Comparison of ENCODE assay signal across 2 cellular contexts in the genomic region with DNA sequence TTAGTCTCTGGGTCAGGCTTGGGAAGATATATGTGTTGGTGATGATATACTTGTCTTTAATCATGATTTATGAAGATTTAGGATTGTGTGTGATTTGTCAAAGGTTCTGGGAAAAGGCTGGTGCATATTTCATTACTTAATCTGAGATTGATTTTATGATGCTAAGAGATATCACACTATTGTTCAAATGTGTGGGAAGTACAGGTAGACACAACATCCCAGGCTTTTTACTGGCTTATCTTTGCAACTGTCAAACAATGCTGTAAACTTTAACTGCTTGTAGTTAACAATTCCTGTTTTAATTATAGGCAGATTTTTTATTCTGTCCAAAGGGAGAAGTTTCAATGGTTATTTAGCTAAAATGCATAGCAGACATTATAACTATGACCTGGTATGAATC.
TF ChIP-seq lines count a peak whose summit lies in the region.

No MANE protein-coding gene starts in this region.

TF ChIP-seq in GM23338, 12 proteins besides CTCF, POLR2A, EP300 and RAD21 (continued from another document):
- TF ChIP-seq, protein P1, sequence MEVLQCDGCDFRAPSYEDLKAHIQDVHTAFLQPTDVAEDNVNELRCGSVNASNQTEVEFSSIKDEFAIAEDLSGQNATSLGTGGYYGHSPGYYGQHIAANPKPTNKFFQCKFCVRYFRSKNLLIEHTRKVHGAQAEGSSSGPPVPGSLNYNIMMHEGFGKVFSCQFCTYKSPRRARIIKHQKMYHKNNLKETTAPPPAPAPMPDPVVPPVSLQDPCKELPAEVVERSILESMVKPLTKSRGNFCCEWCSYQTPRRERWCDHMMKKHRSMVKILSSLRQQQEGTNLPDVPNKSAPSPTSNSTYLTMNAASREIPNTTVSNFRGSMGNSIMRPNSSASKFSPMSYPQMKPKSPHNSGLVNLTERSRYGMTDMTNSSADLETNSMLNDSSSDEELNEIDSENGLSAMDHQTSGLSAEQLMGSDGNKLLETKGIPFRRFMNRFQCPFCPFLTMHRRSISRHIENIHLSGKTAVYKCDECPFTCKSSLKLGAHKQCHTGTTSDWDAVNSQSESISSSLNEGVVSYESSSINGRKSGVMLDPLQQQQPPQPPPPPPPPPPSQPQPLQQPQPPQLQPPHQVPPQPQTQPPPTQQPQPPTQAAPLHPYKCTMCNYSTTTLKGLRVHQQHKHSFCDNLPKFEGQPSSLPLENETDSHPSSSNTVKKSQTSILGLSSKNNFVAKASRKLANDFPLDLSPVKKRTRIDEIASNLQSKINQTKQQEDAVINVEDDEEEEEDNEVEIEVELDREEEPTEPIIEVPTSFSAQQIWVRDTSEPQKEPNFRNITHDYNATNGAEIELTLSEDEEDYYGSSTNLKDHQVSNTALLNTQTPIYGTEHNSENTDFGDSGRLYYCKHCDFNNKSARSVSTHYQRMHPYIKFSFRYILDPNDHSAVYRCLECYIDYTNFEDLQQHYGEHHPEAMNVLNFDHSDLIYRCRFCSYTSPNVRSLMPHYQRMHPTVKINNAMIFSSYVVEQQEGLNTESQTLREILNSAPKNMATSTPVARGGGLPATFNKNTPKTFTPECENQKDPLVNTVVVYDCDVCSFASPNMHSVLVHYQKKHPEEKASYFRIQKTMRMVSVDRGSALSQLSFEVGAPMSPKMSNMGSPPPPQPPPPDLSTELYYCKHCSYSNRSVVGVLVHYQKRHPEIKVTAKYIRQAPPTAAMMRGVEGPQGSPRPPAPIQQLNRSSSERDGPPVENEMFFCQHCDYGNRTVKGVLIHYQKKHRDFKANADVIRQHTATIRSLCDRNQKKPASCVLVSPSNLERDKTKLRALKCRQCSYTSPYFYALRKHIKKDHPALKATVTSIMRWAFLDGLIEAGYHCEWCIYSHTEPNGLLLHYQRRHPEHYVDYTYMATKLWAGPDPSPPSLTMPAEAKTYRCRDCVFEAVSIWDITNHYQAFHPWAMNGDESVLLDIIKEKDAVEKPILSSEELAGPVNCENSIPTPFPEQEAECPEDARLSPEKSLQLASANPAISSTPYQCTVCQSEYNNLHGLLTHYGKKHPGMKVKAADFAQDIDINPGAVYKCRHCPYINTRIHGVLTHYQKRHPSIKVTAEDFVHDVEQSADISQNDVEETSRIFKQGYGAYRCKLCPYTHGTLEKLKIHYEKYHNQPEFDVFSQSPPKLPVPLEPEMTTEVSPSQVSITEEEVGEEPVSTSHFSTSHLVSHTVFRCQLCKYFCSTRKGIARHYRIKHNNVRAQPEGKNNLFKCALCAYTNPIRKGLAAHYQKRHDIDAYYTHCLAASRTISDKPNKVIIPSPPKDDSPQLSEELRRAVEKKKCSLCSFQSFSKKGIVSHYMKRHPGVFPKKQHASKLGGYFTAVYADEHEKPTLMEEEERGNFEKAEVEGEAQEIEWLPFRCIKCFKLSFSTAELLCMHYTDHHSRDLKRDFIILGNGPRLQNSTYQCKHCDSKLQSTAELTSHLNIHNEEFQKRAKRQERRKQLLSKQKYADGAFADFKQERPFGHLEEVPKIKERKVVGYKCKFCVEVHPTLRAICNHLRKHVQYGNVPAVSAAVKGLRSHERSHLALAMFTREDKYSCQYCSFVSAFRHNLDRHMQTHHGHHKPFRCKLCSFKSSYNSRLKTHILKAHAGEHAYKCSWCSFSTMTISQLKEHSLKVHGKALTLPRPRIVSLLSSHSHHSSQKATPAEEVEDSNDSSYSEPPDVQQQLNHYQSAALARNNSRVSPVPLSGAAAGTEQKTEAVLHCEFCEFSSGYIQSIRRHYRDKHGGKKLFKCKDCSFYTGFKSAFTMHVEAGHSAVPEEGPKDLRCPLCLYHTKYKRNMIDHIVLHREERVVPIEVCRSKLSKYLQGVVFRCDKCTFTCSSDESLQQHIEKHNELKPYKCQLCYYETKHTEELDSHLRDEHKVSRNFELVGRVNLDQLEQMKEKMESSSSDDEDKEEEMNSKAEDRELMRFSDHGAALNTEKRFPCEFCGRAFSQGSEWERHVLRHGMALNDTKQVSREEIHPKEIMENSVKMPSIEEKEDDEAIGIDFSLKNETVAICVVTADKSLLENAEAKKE (CRISPR knock-in tag; IDR thresholded peaks at IDR 0.05), result no peak
- TF ChIP-seq, protein P2, sequence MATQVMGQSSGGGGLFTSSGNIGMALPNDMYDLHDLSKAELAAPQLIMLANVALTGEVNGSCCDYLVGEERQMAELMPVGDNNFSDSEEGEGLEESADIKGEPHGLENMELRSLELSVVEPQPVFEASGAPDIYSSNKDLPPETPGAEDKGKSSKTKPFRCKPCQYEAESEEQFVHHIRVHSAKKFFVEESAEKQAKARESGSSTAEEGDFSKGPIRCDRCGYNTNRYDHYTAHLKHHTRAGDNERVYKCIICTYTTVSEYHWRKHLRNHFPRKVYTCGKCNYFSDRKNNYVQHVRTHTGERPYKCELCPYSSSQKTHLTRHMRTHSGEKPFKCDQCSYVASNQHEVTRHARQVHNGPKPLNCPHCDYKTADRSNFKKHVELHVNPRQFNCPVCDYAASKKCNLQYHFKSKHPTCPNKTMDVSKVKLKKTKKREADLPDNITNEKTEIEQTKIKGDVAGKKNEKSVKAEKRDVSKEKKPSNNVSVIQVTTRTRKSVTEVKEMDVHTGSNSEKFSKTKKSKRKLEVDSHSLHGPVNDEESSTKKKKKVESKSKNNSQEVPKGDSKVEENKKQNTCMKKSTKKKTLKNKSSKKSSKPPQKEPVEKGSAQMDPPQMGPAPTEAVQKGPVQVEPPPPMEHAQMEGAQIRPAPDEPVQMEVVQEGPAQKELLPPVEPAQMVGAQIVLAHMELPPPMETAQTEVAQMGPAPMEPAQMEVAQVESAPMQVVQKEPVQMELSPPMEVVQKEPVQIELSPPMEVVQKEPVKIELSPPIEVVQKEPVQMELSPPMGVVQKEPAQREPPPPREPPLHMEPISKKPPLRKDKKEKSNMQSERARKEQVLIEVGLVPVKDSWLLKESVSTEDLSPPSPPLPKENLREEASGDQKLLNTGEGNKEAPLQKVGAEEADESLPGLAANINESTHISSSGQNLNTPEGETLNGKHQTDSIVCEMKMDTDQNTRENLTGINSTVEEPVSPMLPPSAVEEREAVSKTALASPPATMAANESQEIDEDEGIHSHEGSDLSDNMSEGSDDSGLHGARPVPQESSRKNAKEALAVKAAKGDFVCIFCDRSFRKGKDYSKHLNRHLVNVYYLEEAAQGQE (IDR thresholded peaks at IDR 0.05; ENCODE audit: unreplicated experiment), result no peak
- TF ChIP-seq CREB1 (CRISPR knock-in tag; IDR thresholded peaks at IDR 0.05; ENCODE audit: low read depth) (no peak), NANOG (IDR thresholded peaks at IDR 0.05; ENCODE audit: borderline replicate concordance) (no peak), EZH2phosphoT487 (IDR thresholded peaks at IDR 0.05; ENCODE audit: unreplicated experiment) (no peak), JUNB (IDR thresholded peaks at IDR 0.05; ENCODE audit: unreplicated experiment) (no peak), STAT1 (IDR thresholded peaks at IDR 0.05; ENCODE audit: unreplicated experiment) (no peak), ZNF114 (CRISPR knock-in tag; IDR thresholded peaks at IDR 0.05) (no peak), POLR2AphosphoS5 (IDR thresholded peaks at IDR 0.05; ENCODE audit: low read depth) (no peak)
- TF ChIP-seq, protein P3, sequence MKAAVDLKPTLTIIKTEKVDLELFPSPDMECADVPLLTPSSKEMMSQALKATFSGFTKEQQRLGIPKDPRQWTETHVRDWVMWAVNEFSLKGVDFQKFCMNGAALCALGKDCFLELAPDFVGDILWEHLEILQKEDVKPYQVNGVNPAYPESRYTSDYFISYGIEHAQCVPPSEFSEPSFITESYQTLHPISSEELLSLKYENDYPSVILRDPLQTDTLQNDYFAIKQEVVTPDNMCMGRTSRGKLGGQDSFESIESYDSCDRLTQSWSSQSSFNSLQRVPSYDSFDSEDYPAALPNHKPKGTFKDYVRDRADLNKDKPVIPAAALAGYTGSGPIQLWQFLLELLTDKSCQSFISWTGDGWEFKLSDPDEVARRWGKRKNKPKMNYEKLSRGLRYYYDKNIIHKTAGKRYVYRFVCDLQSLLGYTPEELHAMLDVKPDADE (IDR thresholded peaks at IDR 0.05), result no peak

TF ChIP-seq in WTC11, 78 proteins besides CTCF, POLR2A, EP300 and RAD21 (continued from another document):
- TF ChIP-seq ZNF317 (CRISPR knock-in tag; IDR thresholded peaks at IDR 0.05; ENCODE audit: borderline replicate concordance, low read depth), result no peak
- TF ChIP-seq, protein P4, sequence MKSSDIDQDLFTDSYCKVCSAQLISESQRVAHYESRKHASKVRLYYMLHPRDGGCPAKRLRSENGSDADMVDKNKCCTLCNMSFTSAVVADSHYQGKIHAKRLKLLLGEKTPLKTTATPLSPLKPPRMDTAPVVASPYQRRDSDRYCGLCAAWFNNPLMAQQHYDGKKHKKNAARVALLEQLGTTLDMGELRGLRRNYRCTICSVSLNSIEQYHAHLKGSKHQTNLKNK (CRISPR knock-in tag; IDR thresholded peaks at IDR 0.05), result no peak
- TF ChIP-seq, protein P5, sequence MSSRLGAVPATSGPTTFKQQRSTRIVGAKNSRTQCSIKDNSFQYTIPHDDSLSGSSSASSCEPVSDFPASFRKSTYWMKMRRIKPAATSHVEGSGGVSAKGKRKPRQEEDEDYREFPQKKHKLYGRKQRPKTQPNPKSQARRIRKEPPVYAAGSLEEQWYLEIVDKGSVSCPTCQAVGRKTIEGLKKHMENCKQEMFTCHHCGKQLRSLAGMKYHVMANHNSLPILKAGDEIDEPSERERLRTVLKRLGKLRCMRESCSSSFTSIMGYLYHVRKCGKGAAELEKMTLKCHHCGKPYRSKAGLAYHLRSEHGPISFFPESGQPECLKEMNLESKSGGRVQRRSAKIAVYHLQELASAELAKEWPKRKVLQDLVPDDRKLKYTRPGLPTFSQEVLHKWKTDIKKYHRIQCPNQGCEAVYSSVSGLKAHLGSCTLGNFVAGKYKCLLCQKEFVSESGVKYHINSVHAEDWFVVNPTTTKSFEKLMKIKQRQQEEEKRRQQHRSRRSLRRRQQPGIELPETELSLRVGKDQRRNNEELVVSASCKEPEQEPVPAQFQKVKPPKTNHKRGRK (CRISPR knock-in tag; IDR thresholded peaks at IDR 0.05; ENCODE audit: borderline replicate concordance), result no peak
- TF ChIP-seq, protein P6, sequence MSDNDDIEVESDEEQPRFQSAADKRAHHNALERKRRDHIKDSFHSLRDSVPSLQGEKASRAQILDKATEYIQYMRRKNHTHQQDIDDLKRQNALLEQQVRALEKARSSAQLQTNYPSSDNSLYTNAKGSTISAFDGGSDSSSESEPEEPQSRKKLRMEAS (CRISPR knock-in tag; IDR thresholded peaks at IDR 0.05), result no peak
- TF ChIP-seq ESRRA (CRISPR knock-in tag; IDR thresholded peaks at IDR 0.05; ENCODE audit: borderline replicate concordance), result no peak
- TF ChIP-seq, protein P7, sequence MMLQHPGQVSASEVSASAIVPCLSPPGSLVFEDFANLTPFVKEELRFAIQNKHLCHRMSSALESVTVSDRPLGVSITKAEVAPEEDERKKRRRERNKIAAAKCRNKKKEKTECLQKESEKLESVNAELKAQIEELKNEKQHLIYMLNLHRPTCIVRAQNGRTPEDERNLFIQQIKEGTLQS (CRISPR knock-in tag; conservative IDR thresholded peaks at IDR 0.05), result no peak
- no peak for TF ChIP-seq GABPB1 (CRISPR knock-in tag; IDR thresholded peaks at IDR 0.05)
- TF ChIP-seq ETV6 (CRISPR knock-in tag; IDR thresholded peaks at IDR 0.05), result no peak
- TF ChIP-seq FOXK1 (CRISPR knock-in tag; IDR thresholded peaks at IDR 0.05), result no peak
- TF ChIP-seq, protein P8, sequence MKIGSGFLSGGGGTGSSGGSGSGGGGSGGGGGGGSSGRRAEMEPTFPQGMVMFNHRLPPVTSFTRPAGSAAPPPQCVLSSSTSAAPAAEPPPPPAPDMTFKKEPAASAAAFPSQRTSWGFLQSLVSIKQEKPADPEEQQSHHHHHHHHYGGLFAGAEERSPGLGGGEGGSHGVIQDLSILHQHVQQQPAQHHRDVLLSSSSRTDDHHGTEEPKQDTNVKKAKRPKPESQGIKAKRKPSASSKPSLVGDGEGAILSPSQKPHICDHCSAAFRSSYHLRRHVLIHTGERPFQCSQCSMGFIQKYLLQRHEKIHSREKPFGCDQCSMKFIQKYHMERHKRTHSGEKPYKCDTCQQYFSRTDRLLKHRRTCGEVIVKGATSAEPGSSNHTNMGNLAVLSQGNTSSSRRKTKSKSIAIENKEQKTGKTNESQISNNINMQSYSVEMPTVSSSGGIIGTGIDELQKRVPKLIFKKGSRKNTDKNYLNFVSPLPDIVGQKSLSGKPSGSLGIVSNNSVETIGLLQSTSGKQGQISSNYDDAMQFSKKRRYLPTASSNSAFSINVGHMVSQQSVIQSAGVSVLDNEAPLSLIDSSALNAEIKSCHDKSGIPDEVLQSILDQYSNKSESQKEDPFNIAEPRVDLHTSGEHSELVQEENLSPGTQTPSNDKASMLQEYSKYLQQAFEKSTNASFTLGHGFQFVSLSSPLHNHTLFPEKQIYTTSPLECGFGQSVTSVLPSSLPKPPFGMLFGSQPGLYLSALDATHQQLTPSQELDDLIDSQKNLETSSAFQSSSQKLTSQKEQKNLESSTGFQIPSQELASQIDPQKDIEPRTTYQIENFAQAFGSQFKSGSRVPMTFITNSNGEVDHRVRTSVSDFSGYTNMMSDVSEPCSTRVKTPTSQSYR (CRISPR knock-in tag; IDR thresholded peaks at IDR 0.05), result no peak
- TF ChIP-seq, protein P9, sequence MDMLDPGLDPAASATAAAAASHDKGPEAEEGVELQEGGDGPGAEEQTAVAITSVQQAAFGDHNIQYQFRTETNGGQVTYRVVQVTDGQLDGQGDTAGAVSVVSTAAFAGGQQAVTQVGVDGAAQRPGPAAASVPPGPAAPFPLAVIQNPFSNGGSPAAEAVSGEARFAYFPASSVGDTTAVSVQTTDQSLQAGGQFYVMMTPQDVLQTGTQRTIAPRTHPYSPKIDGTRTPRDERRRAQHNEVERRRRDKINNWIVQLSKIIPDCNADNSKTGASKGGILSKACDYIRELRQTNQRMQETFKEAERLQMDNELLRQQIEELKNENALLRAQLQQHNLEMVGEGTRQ (CRISPR knock-in tag; IDR thresholded peaks at IDR 0.05), result no peak
- no peak for TF ChIP-seq FOXP1 (CRISPR knock-in tag; IDR thresholded peaks at IDR 0.05; ENCODE audit: borderline replicate concordance)
- no peak for TF ChIP-seq NFE2L1 (CRISPR knock-in tag; IDR thresholded peaks at IDR 0.05)
- no peak for TF ChIP-seq CREB1 (CRISPR knock-in tag; IDR thresholded peaks at IDR 0.05)
- TF ChIP-seq, protein P10, sequence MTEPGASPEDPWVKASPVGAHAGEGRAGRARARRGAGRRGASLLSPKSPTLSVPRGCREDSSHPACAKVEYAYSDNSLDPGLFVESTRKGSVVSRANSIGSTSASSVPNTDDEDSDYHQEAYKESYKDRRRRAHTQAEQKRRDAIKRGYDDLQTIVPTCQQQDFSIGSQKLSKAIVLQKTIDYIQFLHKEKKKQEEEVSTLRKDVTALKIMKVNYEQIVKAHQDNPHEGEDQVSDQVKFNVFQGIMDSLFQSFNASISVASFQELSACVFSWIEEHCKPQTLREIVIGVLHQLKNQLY (CRISPR knock-in tag; IDR thresholded peaks at IDR 0.05), result no peak
- TF ChIP-seq, protein P11, sequence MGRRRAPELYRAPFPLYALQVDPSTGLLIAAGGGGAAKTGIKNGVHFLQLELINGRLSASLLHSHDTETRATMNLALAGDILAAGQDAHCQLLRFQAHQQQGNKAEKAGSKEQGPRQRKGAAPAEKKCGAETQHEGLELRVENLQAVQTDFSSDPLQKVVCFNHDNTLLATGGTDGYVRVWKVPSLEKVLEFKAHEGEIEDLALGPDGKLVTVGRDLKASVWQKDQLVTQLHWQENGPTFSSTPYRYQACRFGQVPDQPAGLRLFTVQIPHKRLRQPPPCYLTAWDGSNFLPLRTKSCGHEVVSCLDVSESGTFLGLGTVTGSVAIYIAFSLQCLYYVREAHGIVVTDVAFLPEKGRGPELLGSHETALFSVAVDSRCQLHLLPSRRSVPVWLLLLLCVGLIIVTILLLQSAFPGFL (CRISPR knock-in tag; IDR thresholded peaks at IDR 0.05; ENCODE audit: borderline replicate concordance), result no peak
